ENCODE assay signal across 7 cellular contexts in the genomic region with DNA sequence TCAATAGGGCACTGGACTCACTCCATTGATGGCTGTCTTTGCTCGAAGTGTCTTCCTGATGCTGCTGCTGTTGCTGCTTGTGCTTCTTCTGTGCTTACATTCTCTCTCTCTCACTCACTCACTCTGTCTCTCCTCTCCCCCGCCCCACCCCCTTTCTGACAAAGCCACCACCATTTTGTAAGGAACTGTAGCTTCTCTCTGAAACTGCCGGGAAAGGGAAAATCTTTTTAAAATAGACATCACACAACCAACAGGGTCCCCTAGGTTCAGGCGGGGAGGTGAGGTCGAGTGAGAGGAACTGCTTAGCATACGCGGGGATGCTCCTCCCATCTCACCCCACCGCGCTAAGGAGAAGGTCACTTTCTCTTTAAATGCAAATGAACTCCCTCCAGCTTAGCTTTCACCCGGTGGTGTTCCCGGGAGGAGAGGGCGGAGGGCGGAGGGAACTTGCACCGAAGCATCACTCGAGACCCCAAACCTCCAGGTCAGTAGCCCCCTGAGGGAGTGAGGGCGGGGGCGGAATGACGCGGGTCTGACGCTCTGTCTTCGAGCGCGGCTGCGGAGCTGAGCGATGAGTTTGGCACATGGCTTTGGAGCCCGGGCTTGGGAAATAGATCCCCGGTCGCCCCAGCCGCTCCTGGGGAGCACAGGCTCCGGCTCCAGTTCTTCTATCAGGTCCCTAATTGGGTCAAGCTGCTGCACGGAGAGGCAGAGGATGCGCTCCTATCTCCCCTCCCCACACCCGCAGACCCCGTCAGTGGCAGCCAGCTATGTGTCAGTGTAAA. TPM values are rescaled to one million over a fixed set of nuclear protein-coding genes. Genes with fewer than 3 reads are reported as not detected.
DNase-seq lines count a peak whose midpoint lies in the region; ATAC-seq, FAIRE-seq and TF ChIP-seq lines count a peak whose summit lies in the region.

A gene (plus strand): TSS at position 370 of the 785 bp plus-strand sequence. CDS start 1,341 bp downstream, outside the sequence.

- H3K4me1 ChIP-seq in astrocyte (ENCODE audit: insufficient read depth, low read length): peaks cover 22% of the 10 kb centered on the region

- no peaks in the 10 kb centered on the region for H3K9me3 Mint-ChIP-seq in astrocyte (ENCODE audit: unreplicated experiment)

- H3K27ac Mint-ChIP-seq in T-helper 17 cell (peak within 1 kb of the TSS; percentile 98), astrocyte (ENCODE audit: unreplicated experiment) (peak within 1 kb of the TSS; percentile 79)

- H3K27me3 ChIP-seq in astrocyte (ENCODE audit: insufficient read depth, low read length): no peaks in the 10 kb centered on the region

- peak within 1 kb of the TSS; percentile 96 for H3K4me2 ChIP-seq in astrocyte (ENCODE audit: low read length)

- no peak for FAIRE-seq in astrocyte (lab: Jason Lieb, UNC)

- H3K4me1 Mint-ChIP-seq in T-helper 17 cell: peaks cover 46% of the 10 kb centered on the region
- peaks cover 28% of the 10 kb centered on the region for H3K4me1 Mint-ChIP-seq in astrocyte (ENCODE audit: low read depth, unreplicated experiment)

- DNase-seq in NB4 (ENCODE audit: low read depth) (peak; percentile 53), T-helper 17 cell (peak; percentile 32 to 38 (median 37)), astrocyte (ENCODE audit: low read depth) (peak; percentile 57), left ventricle myocardium superior (peak; percentile 80), posterior vena cava (ENCODE audit: low spot score) (peak; percentile 94)

- H4K20me1 ChIP-seq in astrocyte (ENCODE audit: insufficient read depth, low read length): peaks cover 15% of the 10 kb centered on the region

- peak within 1 kb of the TSS; percentile 81 for H2AFZ ChIP-seq in astrocyte (ENCODE audit: low read depth, low read length)

- H3K36me3 ChIP-seq in astrocyte (ENCODE audit: insufficient read depth, low read length): peaks cover 22% of the 10 kb centered on the region

- no peaks in the 10 kb centered on the region for H3K79me2 ChIP-seq in astrocyte (ENCODE audit: insufficient read depth, low read length)

- ATAC-seq in T-helper 17 cell (peak; percentile 40), left ventricle myocardium superior (peak; percentile 69), HG03354 (IDR thresholded peaks at IDR 0.05; ENCODE audit: poor library complexity, severe bottlenecking, unreplicated experiment) (no peak)

- TF ChIP-seq POLR2A in GM15510 (IDR thresholded peaks at IDR 0.05; ENCODE audit: borderline replicate concordance, extremely low read depth, insufficient read length) (peak; percentile 15), NB4 (IDR thresholded peaks at IDR 0.05; ENCODE audit: extremely low read depth, insufficient read length) (no peak)

- H3K4me3 Mint-ChIP-seq in T-helper 17 cell: peak within 1 kb of the TSS; percentile 92
- peak within 1 kb of the TSS; percentile 86 for H3K4me3 Mint-ChIP-seq in astrocyte (ENCODE audit: unreplicated experiment)

- H3K9me3 ChIP-seq in T-helper 17 cell (ENCODE audit: control insufficient read depth, low read length, poor library complexity, severe bottlenecking) (no peaks in the 10 kb centered on the region), astrocyte (ENCODE audit: insufficient read depth, low read depth, low read length) (no peaks in the 10 kb centered on the region)

- TF ChIP-seq CTCF in NB4 (IDR thresholded peaks at IDR 0.05; ENCODE audit: low read depth, low read length) (no peak), astrocyte (IDR thresholded peaks at IDR 0.05; ENCODE audit: insufficient read depth, low read depth, low read length) (no peak)

- peak within 1 kb of the TSS; percentile 88 for H3K27ac ChIP-seq in astrocyte (ENCODE audit: low read depth, low read length)

- H3K9ac ChIP-seq in astrocyte (ENCODE audit: low read length): peak within 1 kb of the TSS; percentile 91

- H3K36me3 Mint-ChIP-seq in T-helper 17 cell (ENCODE audit: low read depth) (no peaks in the 10 kb centered on the region), astrocyte (ENCODE audit: low read depth, unreplicated experiment) (peaks cover 7% of the 10 kb centered on the region)

- intact Hi-C loops in left ventricle myocardium superior (cut with micrococcal nuclease): no loop called here
- intact Hi-C loops in posterior vena cava (cut with DNase I): no loop called here

- no peaks in the 10 kb centered on the region for H3K27me3 Mint-ChIP-seq in T-helper 17 cell
- no peaks in the 10 kb centered on the region for H3K27me3 Mint-ChIP-seq in astrocyte (ENCODE audit: low read depth, unreplicated experiment)

- H3K4me3 ChIP-seq in NB4 (ENCODE audit: low read depth, low read length): peak within 1 kb of the TSS; percentile 42
- peak within 1 kb of the TSS; percentile 78 for H3K4me3 ChIP-seq in astrocyte (ENCODE audit: insufficient read depth, low read depth, low read length)

RNA-seq across cellular contexts. Expression of the gene that starts here (rescaled TPM):
- total RNA-seq in T-helper 17 cell (1 to 10 TPM; 4.7 to 4.9 TPM), astrocyte (16.0 and 19.2 TPM in 2 replicates), left ventricle myocardium superior (33.2 TPM), posterior vena cava (1 to 10 TPM; 7.5 to 8.3 TPM)

Comparison
In these comparisons a context has a peak if more than half of its experiments do, and no peak if none do; other contexts are left out.
1. DNase-seq: peak in every context shown above with its lines; median percentile 94 in posterior vena cava; 80 in left ventricle myocardium superior; 57 in astrocyte; 53 in NB4; 37 in T-helper 17 cell.